8 cellular contexts compared by ENCODE assay signal in genomic region chr16:4052801-4053662, GRCh38.
DNase-seq lines count a peak whose midpoint lies in the region; ATAC-seq lines count a peak whose summit lies in the region.

No MANE protein-coding gene starts in this region.

- H3K4me1 Mint-ChIP-seq in dendritic cell treated with granulocyte-macrophage colony-stimulating factor and Interleukin-4, amounts not matched to agents 40 ng/mL and 50 ng/mL, for 4 days (ENCODE audit: low read depth), result peaks cover 50% of the 10 kb centered on the region
- peaks cover 8% of the 10 kb centered on the region for H3K4me1 Mint-ChIP-seq in activated naive CD8-positive, alpha-beta T cell treated with anti-CD3 and anti-CD28 coated beads, Interleukin-2, amount 50 U/mL, for 24 hours
- H3K4me1 Mint-ChIP-seq in activated T-helper 1 cell treated with anti-CD3 and anti-CD28 coated beads, Interleukin-12 subunit alpha, Interleukin-12 subunit beta, Interleukin-2, Interleukin-4 antibody, amounts not matched to agents 30 ng/mL and 10 ng/mL and 1 ng/mL, durations not matched to agents 14 hours and 24 hours and 36 hours (ENCODE audit: low read depth), result no peaks in the 10 kb centered on the region

- no peaks in the 10 kb centered on the region for H3K9me3 Mint-ChIP-seq in dendritic cell treated with granulocyte-macrophage colony-stimulating factor and Interleukin-4, amounts not matched to agents 40 ng/mL and 50 ng/mL, for 4 days
- no peaks in the 10 kb centered on the region for H3K9me3 Mint-ChIP-seq in activated naive CD8-positive, alpha-beta T cell treated with anti-CD3 and anti-CD28 coated beads, Interleukin-2, amount 50 U/mL, for 24 hours
- H3K9me3 Mint-ChIP-seq in activated T-helper 1 cell treated with anti-CD3 and anti-CD28 coated beads, Interleukin-12 subunit alpha, Interleukin-12 subunit beta, Interleukin-2, Interleukin-4 antibody, amounts not matched to agents 30 ng/mL and 10 ng/mL and 1 ng/mL, durations not matched to agents 14 hours and 24 hours and 36 hours, result no peaks in the 10 kb centered on the region
- no peaks in the 10 kb centered on the region for H3K9me3 Mint-ChIP-seq in activated naive CD4-positive, alpha-beta T cell treated with anti-CD3 and anti-CD28 coated beads, Interleukin-2, amount 50 U/mL, for 72 hours

- peak; percentile 73 for DNase-seq in ELR (ENCODE audit: low read depth)
- DNase-seq in NCI-H510A (lab: John Stamatoyannopoulos, UW), result peak; percentile 88
- peak; percentile 78 for DNase-seq in midbrain (lab: John Stamatoyannopoulos, UW)
- no peak for DNase-seq in activated naive CD8-positive, alpha-beta T cell treated with anti-CD3 and anti-CD28 coated beads, Interleukin-2, amount 50 U/mL, for 24 hours
- no peak for DNase-seq in activated T-helper 1 cell treated with anti-CD3 and anti-CD28 coated beads, Interleukin-12 subunit alpha, Interleukin-12 subunit beta, Interleukin-2, Interleukin-4 antibody, amounts not matched to agents 30 ng/mL and 10 ng/mL and 1 ng/mL, durations not matched to agents 14 hours and 24 hours and 36 hours (ENCODE audit: low spot score)
- DNase-seq in HuH-7.5 (ENCODE audit: low spot score), result no peak
- DNase-seq in activated naive CD4-positive, alpha-beta T cell treated with anti-CD3 and anti-CD28 coated beads, Interleukin-2, amount 50 U/mL, for 72 hours (ENCODE audit: low spot score in 2 of 2), result no peak

- intact Hi-C loops in dendritic cell treated with granulocyte-macrophage colony-stimulating factor and Interleukin-4, amounts not matched to agents 40 ng/mL and 50 ng/mL, for 4 days (cut with micrococcal nuclease), result no loop called here
- intact Hi-C loops in activated T-helper 1 cell treated with anti-CD3 and anti-CD28 coated beads, Interleukin-12 subunit alpha, Interleukin-12 subunit beta, Interleukin-2, Interleukin-4 antibody, amounts not matched to agents 30 ng/mL and 10 ng/mL and 1 ng/mL, durations not matched to agents 14 hours and 24 hours and 36 hours (cut with micrococcal nuclease), result no loop called here

- H3K27me3 Mint-ChIP-seq in dendritic cell treated with granulocyte-macrophage colony-stimulating factor and Interleukin-4, amounts not matched to agents 40 ng/mL and 50 ng/mL, for 4 days, result peaks cover 8% of the 10 kb centered on the region
- no peaks in the 10 kb centered on the region for H3K27me3 Mint-ChIP-seq in activated naive CD8-positive, alpha-beta T cell treated with anti-CD3 and anti-CD28 coated beads, Interleukin-2, amount 50 U/mL, for 24 hours
- H3K27me3 Mint-ChIP-seq in activated T-helper 1 cell treated with anti-CD3 and anti-CD28 coated beads, Interleukin-12 subunit alpha, Interleukin-12 subunit beta, Interleukin-2, Interleukin-4 antibody, amounts not matched to agents 30 ng/mL and 10 ng/mL and 1 ng/mL, durations not matched to agents 14 hours and 24 hours and 36 hours (ENCODE audit: insufficient read depth), result peaks cover 3% of the 10 kb centered on the region

- peak overlapping the region; percentile 25 for H3K27ac Mint-ChIP-seq in dendritic cell treated with granulocyte-macrophage colony-stimulating factor and Interleukin-4, amounts not matched to agents 40 ng/mL and 50 ng/mL, for 4 days
- no peak overlapping the region for H3K27ac Mint-ChIP-seq in activated naive CD8-positive, alpha-beta T cell treated with anti-CD3 and anti-CD28 coated beads, Interleukin-2, amount 50 U/mL, for 24 hours
- no peak overlapping the region for H3K27ac Mint-ChIP-seq in activated T-helper 1 cell treated with anti-CD3 and anti-CD28 coated beads, Interleukin-12 subunit alpha, Interleukin-12 subunit beta, Interleukin-2, Interleukin-4 antibody, amounts not matched to agents 30 ng/mL and 10 ng/mL and 1 ng/mL, durations not matched to agents 14 hours and 24 hours and 36 hours
- H3K27ac Mint-ChIP-seq in activated naive CD4-positive, alpha-beta T cell treated with anti-CD3 and anti-CD28 coated beads, Interleukin-2, amount 50 U/mL, for 72 hours, result no peak overlapping the region

- no peaks in the 10 kb centered on the region for H3K36me3 Mint-ChIP-seq in dendritic cell treated with granulocyte-macrophage colony-stimulating factor and Interleukin-4, amounts not matched to agents 40 ng/mL and 50 ng/mL, for 4 days (ENCODE audit: low read depth)
- H3K36me3 Mint-ChIP-seq in activated naive CD8-positive, alpha-beta T cell treated with anti-CD3 and anti-CD28 coated beads, Interleukin-2, amount 50 U/mL, for 24 hours (ENCODE audit: low read depth), result no peaks in the 10 kb centered on the region
- H3K36me3 Mint-ChIP-seq in activated T-helper 1 cell treated with anti-CD3 and anti-CD28 coated beads, Interleukin-12 subunit alpha, Interleukin-12 subunit beta, Interleukin-2, Interleukin-4 antibody, amounts not matched to agents 30 ng/mL and 10 ng/mL and 1 ng/mL, durations not matched to agents 14 hours and 24 hours and 36 hours (ENCODE audit: low read depth), result peaks cover 3% of the 10 kb centered on the region
- H3K36me3 Mint-ChIP-seq in activated naive CD4-positive, alpha-beta T cell treated with anti-CD3 and anti-CD28 coated beads, Interleukin-2, amount 50 U/mL, for 72 hours, result no peaks in the 10 kb centered on the region

- peak overlapping the region; percentile 36 for H3K4me3 Mint-ChIP-seq in dendritic cell treated with granulocyte-macrophage colony-stimulating factor and Interleukin-4, amounts not matched to agents 40 ng/mL and 50 ng/mL, for 4 days
- H3K4me3 Mint-ChIP-seq in activated naive CD8-positive, alpha-beta T cell treated with anti-CD3 and anti-CD28 coated beads, Interleukin-2, amount 50 U/mL, for 24 hours, result no peak overlapping the region
- no peak overlapping the region for H3K4me3 Mint-ChIP-seq in activated T-helper 1 cell treated with anti-CD3 and anti-CD28 coated beads, Interleukin-12 subunit alpha, Interleukin-12 subunit beta, Interleukin-2, Interleukin-4 antibody, amounts not matched to agents 30 ng/mL and 10 ng/mL and 1 ng/mL, durations not matched to agents 14 hours and 24 hours and 36 hours

- ATAC-seq in activated naive CD8-positive, alpha-beta T cell treated with anti-CD3 and anti-CD28 coated beads, Interleukin-2, amount 50 U/mL, for 24 hours, result no peak
- no peak for ATAC-seq in activated naive CD4-positive, alpha-beta T cell treated with anti-CD3 and anti-CD28 coated beads, Interleukin-2, amount 50 U/mL, for 72 hours

Comparison
In these comparisons a context has a peak if more than half of its experiments do, and no peak if none do; other contexts are left out.
1. DNase-seq: peak in ELR (single experiment), NCI-H510A (single experiment) and midbrain (single experiment); none in activated naive CD8-positive, alpha-beta T cell treated with anti-CD3 and anti-CD28 coated beads, Interleukin-2, amount 50 U/mL, for 24 hours (single experiment), activated T-helper 1 cell treated with anti-CD3 and anti-CD28 coated beads, Interleukin-12 subunit alpha, Interleukin-12 subunit beta, Interleukin-2, Interleukin-4 antibody, amounts not matched to agents 30 ng/mL and 10 ng/mL and 1 ng/mL, durations not matched to agents 14 hours and 24 hours and 36 hours (single experiment), HuH-7.5 (single experiment) and activated naive CD4-positive, alpha-beta T cell treated with anti-CD3 and anti-CD28 coated beads, Interleukin-2, amount 50 U/mL, for 72 hours (0 of 2).